27 cellular contexts compared by ENCODE assay signal in the genomic region with DNA sequence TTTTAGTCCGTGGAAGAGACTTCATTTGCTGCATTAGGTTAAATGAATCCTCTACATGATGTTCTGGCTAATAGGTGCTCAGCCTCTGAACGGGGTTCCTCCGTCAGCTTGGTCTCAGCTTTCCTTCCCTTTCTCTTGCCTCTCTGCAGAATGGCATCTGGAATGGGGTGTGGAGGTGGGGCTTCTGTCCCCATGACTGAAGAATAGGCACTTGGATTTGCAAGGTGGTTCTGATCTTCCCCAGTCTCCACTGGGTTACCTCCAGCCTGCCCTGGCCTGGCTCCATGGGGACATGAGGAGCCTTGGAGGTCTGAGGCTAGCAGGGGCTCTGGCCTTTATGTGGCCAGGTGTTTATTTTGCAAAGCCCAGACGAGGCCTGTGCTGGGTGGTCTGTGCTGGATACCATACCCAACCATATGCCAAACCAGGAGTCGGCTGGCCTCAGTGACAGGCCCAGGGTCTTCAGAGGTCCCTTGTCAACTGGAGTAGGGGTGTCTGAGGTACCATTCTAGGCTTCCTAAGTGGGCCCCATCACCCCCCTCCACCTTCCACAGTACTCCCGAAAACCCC.
"Had no signal": no experiment of that assay in that cellular context is flagged by ENCODE, and none has a peak within 500 bp of the region (broad histone marks: within the 10 kb centered on the region; RNA-seq: fewer than 3 reads in every experiment).

No MANE protein-coding gene starts in this region.

- H3K4me1 ChIP-seq: left lung, lower lobe of right lung, prostate gland, stomach, thyroid gland, transverse colon, uterus had no signal

- H3K36me3 ChIP-seq: left lung, lower lobe of right lung, neutrophil, ovary, prostate gland, stomach, thyroid gland, transverse colon, uterus had no signal

- H3K9me3 ChIP-seq: left lung, lower lobe of right lung, neutrophil, ovary, prostate gland, stomach, testis, thyroid gland, transverse colon, uterus had no signal

- H3K4me3 ChIP-seq: left lung, lower lobe of right lung, ovary, prostate gland, skin epidermis, stomach, testis, thyroid gland, transverse colon, uterus had no signal

- ATAC-seq: left colon; left lung; lower lobe of right lung; naive thymus-derived CD8-positive, alpha-beta T cell; right cardiac atrium; sciatic nerve; stimulated activated naive B cell treated with anti-CD40 and anti-IgM and Interleukin-4, amounts not matched to agents 10 μg/mL and 1 μg/mL and 100 μg/mL, for 72 hours; stimulated activated naive CD8-positive, alpha-beta T cell treated with anti-CD3 and anti-CD28 coated beads, Interleukin-15, Interleukin-2, amounts not matched to agents 100 U/mL and 50 U/mL, for 24 hours had no signal

- DNase-seq: hippocampal formation; kidney glomerular epithelial cell; left colon; left lung; lower lobe of right lung; mammary epithelial cell; mesenchymal stem cell; naive thymus-derived CD8-positive, alpha-beta T cell; occipital lobe; ovary; retina; right cardiac atrium; stimulated activated CD4-positive, alpha-beta T cell treated with anti-CD3 and anti-CD28 coated beads, Interleukin-12 subunit alpha, Interleukin-12 subunit beta, amount 100 ng/mL, for 4 hours; stimulated activated CD4-positive, alpha-beta T cell treated with anti-CD3 and anti-CD28 coated beads, Interleukin-15, amount 100 ng/mL, for 24 hours; stimulated activated CD4-positive, alpha-beta T cell treated with anti-CD3 and anti-CD28 coated beads, Interleukin-2, amount 100 ng/mL, for 24 hours; stimulated activated CD4-positive, alpha-beta T cell treated with anti-CD3 and anti-CD28 coated beads, Interleukin-4, amount 100 ng/mL, for 1 hour; stimulated activated naive B cell treated with anti-CD40 and anti-IgM and Interleukin-4, amounts not matched to agents 10 μg/mL and 1 μg/mL and 100 μg/mL, for 72 hours; stimulated activated naive CD8-positive, alpha-beta T cell treated with anti-CD3 and anti-CD28 coated beads, Interleukin-15, Interleukin-2, amounts not matched to agents 100 U/mL and 50 U/mL, for 24 hours; stomach; testis; thyroid gland; transverse colon; uterus had no signal

- H3K27ac ChIP-seq: left lung, lower lobe of right lung, neutrophil, ovary, prostate gland, skin epidermis, stomach, testis, thyroid gland, transverse colon, uterus had no signal

- H3K27me3 ChIP-seq: left lung, neutrophil, ovary, stomach, testis, thyroid gland, transverse colon, uterus had no signal
